In genomic region chr7:98231489-98232275, GRCh38 we compare ENCODE assay signal across 32 cellular contexts. TPM values are rescaled to one million over a fixed set of nuclear protein-coding genes. Genes with fewer than 3 reads are reported as not detected.
"Had no signal": no experiment of that assay in that cellular context is flagged by ENCODE, and none has a peak within 500 bp of the region (broad histone marks: within the 10 kb centered on the region; RNA-seq: fewer than 3 reads in every experiment).

No MANE protein-coding gene starts in this region.

- DNase-seq: activated B cell treated with CpG ODN at 0.5 μM for 24 hours; activated CD4-positive, alpha-beta T cell treated with anti-CD3 and anti-CD28 coated beads for 1 hour; activated CD4-positive, alpha-beta T cell treated with anti-CD3 and anti-CD28 coated beads, Interleukin-2, amount 10 ng/mL, durations not matched to agents 24 days and 14 days; activated CD4-positive, alpha-beta T cell treated with anti-CD3 and anti-CD28 coated beads, Interleukin-2, amount 50 U/mL, for 48 hours; activated CD8-positive, alpha-beta memory T cell treated with anti-CD3 and anti-CD28 coated beads, Interleukin-2, amount 10 ng/mL, durations not matched to agents 7 days and 5 days; activated effector memory CD4-positive, alpha-beta T cell treated with anti-CD3 and anti-CD28 coated beads, Interleukin-2, amount 50 U/mL, for 16 hours; activated naive CD4-positive, alpha-beta T cell treated with Interleukin-2 at 50 U/mL for 16 hours; activated T-cell treated with anti-CD3 and anti-CD28 coated beads, Interleukin-2, amount 50 U/mL, for 24 hours; amygdala; Kasumi-1; KBM-7; NCI-H1092; NCI-H1417; NCI-H1930; NCI-H2171; NCI-H2227 treated with DMSO at 0.1 percent for 48 hours; NCI-H446 treated with DMSO at 0.1 percent for 48 hours; NCI-H524 treated with DMSO at 0.1 percent for 48 hours; NCI-H82; Peyer's patch; SHP77; T-cell; T-helper 2 cell; T1000 had no signal

- H3K9me3 ChIP-seq: Peyer's patch had no signal

- FAIRE-seq: astrocyte, TTC549 had no signal

- H3K27ac ChIP-seq: Peyer's patch, RWPE1 had no signal

- H3K36me3 Mint-ChIP-seq: activated CD8-positive, alpha-beta memory T cell treated with anti-CD3 and anti-CD28 coated beads, Interleukin-2, amount 10 ng/mL, durations not matched to agents 7 days and 5 days; activated naive CD4-positive, alpha-beta T cell treated with anti-CD3 and anti-CD28 coated beads, Interleukin-2, amount 50 U/mL, for 72 hours had no signal

- H3K27me3 Mint-ChIP-seq: activated B cell treated with CpG ODN at 0.5 μM for 24 hours; activated CD4-positive, alpha-beta T cell treated with anti-CD3 and anti-CD28 coated beads, Interleukin-2, amount 10 ng/mL, durations not matched to agents 24 days and 14 days; activated CD8-positive, alpha-beta memory T cell treated with anti-CD3 and anti-CD28 coated beads, Interleukin-2, amount 10 ng/mL, durations not matched to agents 7 days and 5 days; activated T-cell treated with anti-CD3 and anti-CD28 coated beads, Interleukin-2, amount 50 U/mL, for 24 hours; brain; central memory CD8-positive, alpha-beta T cell; T-cell had no signal

- H3K4me1 Mint-ChIP-seq: activated B cell treated with CpG ODN at 0.5 μM for 24 hours; activated CD4-positive, alpha-beta T cell treated with anti-CD3 and anti-CD28 coated beads, Interleukin-2, amount 10 ng/mL, durations not matched to agents 24 days and 14 days; activated CD8-positive, alpha-beta memory T cell treated with anti-CD3 and anti-CD28 coated beads, Interleukin-2, amount 10 ng/mL, durations not matched to agents 7 days and 5 days; brain; central memory CD8-positive, alpha-beta T cell; T-cell had no signal

- H3K9me3 Mint-ChIP-seq: activated B cell treated with CpG ODN at 0.5 μM for 24 hours; activated CD4-positive, alpha-beta T cell treated with anti-CD3 and anti-CD28 coated beads, Interleukin-2, amount 10 ng/mL, durations not matched to agents 24 days and 14 days; activated naive CD4-positive, alpha-beta T cell treated with anti-CD3 and anti-CD28 coated beads, Interleukin-2, amount 50 U/mL, for 72 hours; activated T-cell treated with anti-CD3 and anti-CD28 coated beads, Interleukin-2, amount 50 U/mL, for 24 hours; brain; central memory CD8-positive, alpha-beta T cell; T-cell had no signal

- H3K27ac Mint-ChIP-seq: activated B cell treated with CpG ODN at 0.5 μM for 24 hours; activated CD4-positive, alpha-beta T cell treated with anti-CD3 and anti-CD28 coated beads, Interleukin-2, amount 10 ng/mL, durations not matched to agents 24 days and 14 days; activated CD8-positive, alpha-beta memory T cell treated with anti-CD3 and anti-CD28 coated beads, Interleukin-2, amount 10 ng/mL, durations not matched to agents 7 days and 5 days; activated naive CD4-positive, alpha-beta T cell treated with anti-CD3 and anti-CD28 coated beads, Interleukin-2, amount 50 U/mL, for 72 hours; activated T-cell treated with anti-CD3 and anti-CD28 coated beads, Interleukin-2, amount 50 U/mL, for 24 hours; brain; T-cell had no signal

- H3K4me1 ChIP-seq: Peyer's patch had no signal

- H3K4me3 Mint-ChIP-seq: activated B cell treated with CpG ODN at 0.5 μM for 24 hours; activated CD4-positive, alpha-beta T cell treated with anti-CD3 and anti-CD28 coated beads, Interleukin-2, amount 10 ng/mL, durations not matched to agents 24 days and 14 days; activated CD8-positive, alpha-beta memory T cell treated with anti-CD3 and anti-CD28 coated beads, Interleukin-2, amount 10 ng/mL, durations not matched to agents 7 days and 5 days; activated T-cell treated with anti-CD3 and anti-CD28 coated beads, Interleukin-2, amount 50 U/mL, for 24 hours; brain; central memory CD8-positive, alpha-beta T cell; T-cell had no signal

- H3K27me3 ChIP-seq: Peyer's patch had no signal

- H3K4me3 ChIP-seq: Peyer's patch had no signal

- ATAC-seq: activated CD8-positive, alpha-beta memory T cell treated with anti-CD3 and anti-CD28 coated beads, Interleukin-2, amount 10 ng/mL, durations not matched to agents 7 days and 5 days; activated naive CD4-positive, alpha-beta T cell treated with anti-CD3 and anti-CD28 coated beads, Interleukin-2, amount 50 U/mL, for 72 hours; T-cell had no signal

RNA-seq across cellular contexts. Expression of gene BHLHA15, which starts 20.4 kb away (rescaled TPM):
- total RNA-seq: M059J, SK-MEL-5 had no signal
